7 cellular contexts compared by ENCODE assay signal in the genomic region with DNA sequence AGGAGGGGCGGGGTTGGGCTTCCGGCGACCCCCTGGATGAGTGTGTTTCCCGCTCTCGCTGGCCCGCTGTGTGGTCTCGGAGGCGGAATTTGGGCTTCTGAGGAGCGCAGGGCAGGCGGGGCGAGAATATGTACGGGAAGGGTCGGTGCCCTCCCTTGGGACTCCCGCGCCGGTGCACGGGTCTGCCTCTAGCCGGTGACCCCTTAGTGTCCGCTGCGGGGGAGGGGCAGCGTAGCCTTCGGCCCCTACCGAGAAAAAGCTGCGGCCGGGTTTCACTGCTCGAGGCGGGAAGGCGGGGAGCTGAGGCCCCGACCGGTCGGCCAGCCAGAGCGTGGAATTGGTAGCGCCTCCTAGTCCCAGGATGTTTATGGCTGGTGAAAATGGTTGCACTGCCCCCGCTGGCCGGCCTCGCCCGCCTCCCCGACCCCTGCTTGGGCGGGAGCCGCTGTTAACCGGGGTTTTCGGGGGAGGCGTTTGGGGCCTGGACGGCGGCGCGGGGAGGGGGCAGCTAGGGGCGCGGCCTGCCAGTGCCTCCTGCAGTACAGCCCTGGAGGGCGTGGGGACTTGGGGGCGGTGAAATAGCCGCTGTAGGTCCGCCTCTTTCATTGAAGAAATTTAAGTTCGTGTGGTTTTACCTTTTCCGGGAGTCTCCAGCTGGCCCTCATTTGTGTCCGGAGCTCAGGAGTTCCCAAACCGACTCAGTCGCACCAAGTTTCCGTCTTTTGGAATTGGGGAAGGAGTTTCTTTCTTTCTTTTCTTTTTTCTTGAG. TPM values are rescaled to one million over a fixed set of nuclear protein-coding genes. Genes with fewer than 3 reads are reported as not detected.
DNase-seq lines count a peak whose midpoint lies in the region; ATAC-seq, FAIRE-seq and TF ChIP-seq lines count a peak whose summit lies in the region.

A gene (plus strand): TSS at position 643 of the 769 bp plus-strand sequence. CDS start 290 bp downstream, outside the sequence.

- no peaks in the 10 kb centered on the region for H3K36me3 ChIP-seq in body of pancreas (replicated peaks in 1 of 2; ENCODE audit: insufficient read depth in 1 of 2, low read depth in 2 of 2)
- H3K36me3 ChIP-seq in skeletal muscle tissue (ENCODE audit: control insufficient read depth in 3 of 3, insufficient read depth in 3 of 3, low read length in 3 of 3): no peaks in the 10 kb centered on the region

- peak; percentile 62 to 94 (median 90) for TF ChIP-seq POLR2A in body of pancreas (IDR thresholded peaks at IDR 0.05)

- H3K27ac ChIP-seq in body of pancreas (peak within 1 kb of the TSS; percentile 97 to 99 (median 98)), skeletal muscle tissue (ENCODE audit: low read depth, low read length) (peak within 1 kb of the TSS; percentile 99)

- peak in 2 of 7 experiments; percentile 17 to 34 for TF ChIP-seq CTCF in body of pancreas (IDR thresholded peaks at IDR 0.05)

- peak; percentile 59 for ATAC-seq in GM18517 (IDR thresholded peaks at IDR 0.05; ENCODE audit: unreplicated experiment)
- ATAC-seq in HG03045 (IDR thresholded peaks at IDR 0.05; ENCODE audit: unreplicated experiment): peak; percentile 58
- ATAC-seq in body of pancreas: peak; percentile 76

- DNase-seq in NCI-H2107 treated with DMSO at 0.1 percent for 48 hours (lab: John Stamatoyannopoulos, UW; ENCODE audit: unreplicated experiment): peak; percentile 66
- DNase-seq in body of pancreas: peak; percentile 87 to 94 (median 91)

- 1% methylated on average over 22 to 59 of the region's 59 CpGs for WGBS in body of pancreas, 2 donors

- H3K4me1 ChIP-seq in body of pancreas (peaks cover 27% of the 10 kb centered on the region), skeletal muscle tissue (ENCODE audit: control insufficient read depth in 3 of 3, insufficient read depth in 3 of 3, low read length in 3 of 3) (peaks cover 21 to 44% (median 36%) of the 10 kb centered on the region in 3 donors)

- intact Hi-C loops in body of pancreas (cut with DNase I): no loop called here

- H3K9ac ChIP-seq in skeletal muscle tissue (ENCODE audit: low read depth in 1 of 3, low read length in 3 of 3): peak within 1 kb of the TSS; percentile 98 to 100 (median 99)

- H3K4me3 ChIP-seq in body of pancreas (peak within 1 kb of the TSS; percentile 79 to 86), iPS-11a (ENCODE audit: low read depth, low read length) (peak within 1 kb of the TSS; percentile 99), skeletal muscle tissue (ENCODE audit: low read length in 3 of 3) (peak within 1 kb of the TSS; percentile 91 to 99 (median 91))

- H3K9me3 ChIP-seq in body of pancreas: no peaks in the 10 kb centered on the region
- H3K9me3 ChIP-seq in skeletal muscle tissue (ENCODE audit: control insufficient read depth in 3 of 3, low read length in 3 of 3): no peaks in the 10 kb centered on the region

- FAIRE-seq in TTC549 (lab: Jason Lieb, UNC): peak; percentile 48

- no peaks in the 10 kb centered on the region for H3K27me3 ChIP-seq in body of pancreas
- no peaks in the 10 kb centered on the region for H3K27me3 ChIP-seq in skeletal muscle tissue (ENCODE audit: control insufficient read depth in 3 of 3, insufficient read depth in 3 of 3, low read length in 3 of 3)

RNA-seq across cellular contexts. Expression of the gene that starts here (rescaled TPM):
- total RNA-seq in body of pancreas (10 to 100 TPM; 64.3 to 93.3 TPM), skeletal muscle tissue (270 TPM)

Comparison
In these comparisons a context has a peak if more than half of its experiments do, and no peak if none do; other contexts are left out.
1. Peak in every context shown above with its lines: DNase-seq, ATAC-seq, H3K4me3 ChIP-seq and H3K27ac ChIP-seq.